In genomic region chr2:21757805-21758204, GRCh38 we compare ENCODE assay signal across 30 cellular contexts.
DNase-seq lines count a peak whose midpoint lies in the region; ATAC-seq and TF ChIP-seq lines count a peak whose summit lies in the region.
"Had no signal": no experiment of that assay in that cellular context is flagged by ENCODE, and none has a peak within 500 bp of the region (broad histone marks: within the 10 kb centered on the region; RNA-seq: fewer than 3 reads in every experiment).

No MANE protein-coding gene starts in this region.

- no peaks in the 10 kb centered on the region for H3K27me3 Mint-ChIP-seq in mesothelial cell of epicardium (ENCODE audit: low read depth)
- no peaks in the 10 kb centered on the region for H3K27me3 Mint-ChIP-seq in CD4-positive, alpha-beta memory T cell
- H3K27me3 Mint-ChIP-seq: activated CD4-positive, alpha-beta T cell treated with anti-CD3 and anti-CD28 coated beads, Interleukin-2, amount 10 ng/mL, durations not matched to agents 24 days and 14 days; activated naive CD8-positive, alpha-beta T cell; CD4-positive, CD25-positive, alpha-beta regulatory T cell; stimulated activated naive CD8-positive, alpha-beta T cell treated with anti-CD3 and anti-CD28 coated beads, Interleukin-15, Interleukin-2, amounts not matched to agents 100 ng/mL and 50 ng/mL, for 24 hours had no signal

- peaks cover 0 to 6% (median 0%) of the 10 kb centered on the region in 11 donors for H3K9me3 ChIP-seq in heart right ventricle
- no peaks in the 10 kb centered on the region for H3K9me3 ChIP-seq in CD4-positive, alpha-beta memory T cell (ENCODE audit: control insufficient read depth in 1 of 2, low read length in 2 of 2)
- H3K9me3 ChIP-seq: ovary, Peyer's patch, SJSA1 had no signal

- H3K4me1 Mint-ChIP-seq in mesothelial cell of epicardium: peaks cover 16% of the 10 kb centered on the region
- H3K4me1 Mint-ChIP-seq in CD4-positive, alpha-beta memory T cell: no peaks in the 10 kb centered on the region
- H3K4me1 Mint-ChIP-seq: activated CD4-positive, alpha-beta T cell treated with anti-CD3 and anti-CD28 coated beads, Interleukin-2, amount 10 ng/mL, durations not matched to agents 24 days and 14 days; CD4-positive, CD25-positive, alpha-beta regulatory T cell had no signal

- peak overlapping the region; percentile 7 for H3K27ac Mint-ChIP-seq in mesothelial cell of epicardium
- no peak overlapping the region for H3K27ac Mint-ChIP-seq in CD4-positive, alpha-beta memory T cell
- H3K27ac Mint-ChIP-seq: activated CD4-positive, alpha-beta T cell treated with anti-CD3 and anti-CD28 coated beads, Interleukin-2, amount 10 ng/mL, durations not matched to agents 24 days and 14 days; activated naive CD8-positive, alpha-beta T cell; stimulated activated naive CD8-positive, alpha-beta T cell treated with anti-CD3 and anti-CD28 coated beads, Interleukin-15, Interleukin-2, amounts not matched to agents 100 ng/mL and 50 ng/mL, for 24 hours had no signal

- peaks cover 3% of the 10 kb centered on the region for H3K9me3 Mint-ChIP-seq in mesothelial cell of epicardium
- peaks cover 2 to 17% (median 11%) of the 10 kb centered on the region in 8 donors for H3K9me3 Mint-ChIP-seq in CD4-positive, alpha-beta memory T cell

- ATAC-seq in heart right ventricle (peak; percentile 59 to 98 (median 90)), GM18870 (IDR thresholded peaks at IDR 0.05; ENCODE audit: unreplicated experiment) (no peak)
- ATAC-seq: A549 had no signal

- H3K4me3 Mint-ChIP-seq in mesothelial cell of epicardium: no peak overlapping the region
- no peak overlapping the region for H3K4me3 Mint-ChIP-seq in CD4-positive, alpha-beta memory T cell
- H3K4me3 Mint-ChIP-seq: activated CD4-positive, alpha-beta T cell treated with anti-CD3 and anti-CD28 coated beads, Interleukin-2, amount 10 ng/mL, durations not matched to agents 24 days and 14 days; activated naive CD8-positive, alpha-beta T cell; CD4-positive, CD25-positive, alpha-beta regulatory T cell; nephron; stimulated activated naive CD8-positive, alpha-beta T cell treated with anti-CD3 and anti-CD28 coated beads, Interleukin-15, Interleukin-2, amounts not matched to agents 100 ng/mL and 50 ng/mL, for 24 hours had no signal

- no peaks in the 10 kb centered on the region for H3K36me3 ChIP-seq in heart right ventricle
- H3K36me3 ChIP-seq in CD4-positive, alpha-beta memory T cell (ENCODE audit: insufficient read depth, low read length): no peaks in the 10 kb centered on the region
- H3K36me3 ChIP-seq: cardiac muscle cell, ovary, Peyer's patch, SJSA1, WERI-Rb-1 had no signal

- TF ChIP-seq CTCF in heart right ventricle (IDR thresholded peaks at IDR 0.05): no peak
- no peak for TF ChIP-seq CTCF in mesothelial cell of epicardium (IDR thresholded peaks at IDR 0.05; ENCODE audit: unreplicated experiment)

- intact Hi-C loops in heart right ventricle (cut with DNase I): loop anchor here in 2 of 10 donors (1.0 to 5.0 kb wide), 2 partner anchors 46 to 48 kb away; no protein-coding TSS in a partner anchor
- intact Hi-C loops in CD4-positive, alpha-beta memory T cell (cut with micrococcal nuclease): no loop called here

- no peaks in the 10 kb centered on the region for H3K27me3 ChIP-seq in heart right ventricle
- H3K27me3 ChIP-seq in CD4-positive, alpha-beta memory T cell (ENCODE audit: insufficient read depth, low read length): no peaks in the 10 kb centered on the region
- H3K27me3 ChIP-seq: cardiac muscle cell, ovary, Peyer's patch, SJSA1 had no signal

- peak overlapping the region in 7 of 10 donors; percentile 17 to 69 (median 55) for H3K27ac ChIP-seq in heart right ventricle
- no peak overlapping the region for H3K27ac ChIP-seq in CD4-positive, alpha-beta memory T cell (ENCODE audit: low read depth, low read length)
- H3K27ac ChIP-seq: A549, cardiac muscle cell, ovary, Peyer's patch, SJSA1, WERI-Rb-1 had no signal

- WGBS in heart right ventricle, 2 donors: 27 to 44% methylated on average over 9 of the region's 9 CpGs

- POLR2A ChIA-PET in CD4-positive, alpha-beta memory T cell (lab: Charles Lee; ENCODE audit: partially characterized antibody): no interaction called here

- no peak overlapping the region for H3K4me3 ChIP-seq in heart right ventricle
- H3K4me3 ChIP-seq in CD4-positive, alpha-beta memory T cell (ENCODE audit: low read length in 2 of 2): no peak overlapping the region
- H3K4me3 ChIP-seq: A549, cardiac muscle cell, lung, ovary, Peyer's patch, SJSA1 had no signal

- no peaks in the 10 kb centered on the region for H3K36me3 Mint-ChIP-seq in mesothelial cell of epicardium
- H3K36me3 Mint-ChIP-seq in CD4-positive, alpha-beta memory T cell: no peaks in the 10 kb centered on the region
- H3K36me3 Mint-ChIP-seq: activated naive CD8-positive, alpha-beta T cell; CD4-positive, CD25-positive, alpha-beta regulatory T cell had no signal

- CTCF ChIA-PET in CD4-positive, alpha-beta memory T cell (lab: Charles Lee; ENCODE audit: partially characterized antibody): no interaction called here

- DNase-seq in EH (ENCODE audit: low read depth) (peak; percentile 15), SHP77 (lab: John Stamatoyannopoulos, UW) (peak; percentile 14 to 17), heart right ventricle (peak; percentile 11 to 47), mesothelial cell of epicardium (ENCODE audit: low spot score in 2 of 2, unreplicated experiment in 2 of 2) (no peak), NOMO-1 treated with DMSO at 0.1 percent for 48 hours (lab: John Stamatoyannopoulos, UW; ENCODE audit: unreplicated experiment) (no peak), DMS153 treated with DMSO at 0.1 percent for 48 hours (lab: John Stamatoyannopoulos, UW; ENCODE audit: unreplicated experiment) (no peak)
- no peak for DNase-seq in CD4-positive, alpha-beta memory T cell
- DNase-seq: activated CD4-positive, alpha-beta T cell treated with anti-CD3 and anti-CD28 coated beads, Interleukin-2, amount 10 ng/mL, durations not matched to agents 24 days and 14 days; activated effector memory CD4-positive, alpha-beta T cell treated with Interleukin-2 at 50 U/mL for 16 hours; activated T-cell treated with anti-CD3 and anti-CD28 coated beads, Interleukin-2, amount 50 U/mL, for 1 hour; aorta; CD4-positive, CD25-positive, alpha-beta regulatory T cell; glutamatergic neuron; NCI-H1092; NCI-H187 treated with DMSO at 0.1 percent for 48 hours; NCI-H2171; NCI-H510A treated with DMSO at 0.1 percent for 48 hours; ovary; Peyer's patch; stimulated activated CD8-positive, alpha-beta memory T cell treated with anti-CD3 and anti-CD28 coated beads, Interleukin-4, amount 100 ng/mL, for 48 hours; T1000; WERI-Rb-1 had no signal

- H3K4me1 ChIP-seq in heart right ventricle: peaks cover 0 to 10% (median 0%) of the 10 kb centered on the region in 9 donors
- no peaks in the 10 kb centered on the region for H3K4me1 ChIP-seq in CD4-positive, alpha-beta memory T cell (ENCODE audit: insufficient read depth, low read length)
- H3K4me1 ChIP-seq: A549, Peyer's patch, SJSA1 had no signal

Comparison
In these comparisons a context has a peak if more than half of its experiments do, and no peak if none do; other contexts are left out.
1. DNase-seq: peak in EH (single experiment), SHP77 (2 of 2) and heart right ventricle (2 of 2); none in mesothelial cell of epicardium (0 of 2), NOMO-1 treated with DMSO at 0.1 percent for 48 hours (single experiment), DMS153 treated with DMSO at 0.1 percent for 48 hours (single experiment) and CD4-positive, alpha-beta memory T cell (0 of 5).